In genomic region chr1:210915890-210916507, GRCh38 we compare ENCODE assay signal across 26 cellular contexts.
"Had no signal": no experiment of that assay in that cellular context is flagged by ENCODE, and none has a peak within 500 bp of the region (broad histone marks: within the 10 kb centered on the region; RNA-seq: fewer than 3 reads in every experiment).

No MANE protein-coding gene starts in this region.

- FAIRE-seq: astrocyte, bronchial epithelial cell, endometrium, small intestine had no signal

- DNase-seq: activated CD4-positive, alpha-beta T cell treated with anti-CD3 and anti-CD28 coated beads, Interleukin-2, amount 50 U/mL, for 4 hours; activated gamma-delta T cell treated with Interleukin-2 at 50 U/mL for 16 hours; activated T-cell treated with anti-CD3 and anti-CD28 coated beads for 4 hours; adrenal gland; cerebellar nuclear complex; cortex of kidney; erythroblast; heart right ventricle; left lung; midbrain; nephron progenitor cell; occipital lobe; small intestine; stimulated activated CD4-positive, alpha-beta T cell treated with anti-CD3 and anti-CD28 coated beads, Interleukin-15, amount 100 ng/mL, for 24 hours; stimulated activated CD4-positive, alpha-beta T cell treated with anti-CD3 and anti-CD28 coated beads, Interleukin-2, amount 100 ng/mL, for 48 hours; transverse colon; uterus; WERI-Rb-1 had no signal

- H3K36me3 ChIP-seq: adrenal gland, gastrocnemius medialis, heart right ventricle, left lung, prostate gland, right atrium auricular region, suprapubic skin, transverse colon, uterus, WERI-Rb-1 had no signal

- H3K4me3 ChIP-seq: adrenal gland, gastrocnemius medialis, heart right ventricle, left lung, prostate gland, right atrium auricular region, suprapubic skin, transverse colon, uterus had no signal

- H3K27ac ChIP-seq: adrenal gland, heart right ventricle, left lung, prostate gland, right atrium auricular region, suprapubic skin, transverse colon, uterus, WERI-Rb-1 had no signal

- H3K4me1 ChIP-seq: adrenal gland, gastrocnemius medialis, heart right ventricle, left lung, prostate gland, right atrium auricular region, suprapubic skin, transverse colon, uterus had no signal

- H3K9me3 ChIP-seq: adrenal gland, gastrocnemius medialis, heart right ventricle, left lung, prostate gland, right atrium auricular region, suprapubic skin, transverse colon, uterus had no signal

- ATAC-seq: activated naive CD4-positive, alpha-beta T cell treated with anti-CD3 and anti-CD28 coated beads, Interleukin-2, amount 50 U/mL, for 72 hours; heart right ventricle; left lung had no signal

- H3K27me3 ChIP-seq: adrenal gland, gastrocnemius medialis, heart right ventricle, left lung, right atrium auricular region, suprapubic skin, transverse colon, uterus had no signal
